Comparison of ENCODE assay signal across 13 cellular contexts in genomic region chr17:45287526-45288264, GRCh38. TPM values are rescaled to one million over a fixed set of nuclear protein-coding genes. Genes with fewer than 3 reads are reported as not detected.
DNase-seq lines count a peak whose midpoint lies in the region; ATAC-seq and TF ChIP-seq lines count a peak whose summit lies in the region.
"Had no signal": no experiment of that assay in that cellular context is flagged by ENCODE, and none has a peak within 500 bp of the region (broad histone marks: within the 10 kb centered on the region; RNA-seq: fewer than 3 reads in every experiment).

No MANE protein-coding gene starts in this region.

- DNase-seq in CD8-positive, alpha-beta memory T cell: no peak
- DNase-seq in Karpas-422 (no peak), WERI-Rb-1 (peak; percentile 89), omental fat pad (ENCODE audit: low spot score) (no peak), SIG-M5 (lab: John Stamatoyannopoulos, UW) (no peak)
- DNase-seq: activated T-cell treated with anti-CD3 and anti-CD28 coated beads for 4 hours, Calu3, foreskin melanocyte had no signal

- ATAC-seq in omental fat pad (ENCODE audit: low FRiP score) (no peak), HG03378 (IDR thresholded peaks at IDR 0.05; ENCODE audit: unreplicated experiment) (no peak), GM18858 (IDR thresholded peaks at IDR 0.05; ENCODE audit: unreplicated experiment) (no peak)

- H3K9me3 ChIP-seq in CD8-positive, alpha-beta memory T cell (ENCODE audit: low read length): no peaks in the 10 kb centered on the region
- H3K9me3 ChIP-seq in Karpas-422 (ENCODE audit: low read length): no peaks in the 10 kb centered on the region
- no peaks in the 10 kb centered on the region for H3K9me3 ChIP-seq in WERI-Rb-1 (ENCODE audit: severe bottlenecking)
- H3K9me3 ChIP-seq in muscle layer of duodenum (ENCODE audit: control insufficient read depth in 1 of 2, low read length in 2 of 2): no peaks in the 10 kb centered on the region

- H3K36me3 ChIP-seq in CD8-positive, alpha-beta memory T cell (ENCODE audit: insufficient read depth, low read length): peaks cover 49% of the 10 kb centered on the region
- H3K36me3 ChIP-seq in Karpas-422 (ENCODE audit: insufficient read depth, low read length) (peaks cover 36% of the 10 kb centered on the region), WERI-Rb-1 (peaks cover 71% of the 10 kb centered on the region), muscle layer of duodenum (ENCODE audit: control insufficient read depth in 1 of 2, insufficient read depth in 2 of 2, low read length in 2 of 2) (peaks cover 41 to 42% of the 10 kb centered on the region in 2 donors)

- H3K27me3 ChIP-seq in CD8-positive, alpha-beta memory T cell (ENCODE audit: insufficient read depth, low read length, poor library complexity, severe bottlenecking): no peaks in the 10 kb centered on the region
- H3K27me3 ChIP-seq in Karpas-422 (ENCODE audit: low read length) (no peaks in the 10 kb centered on the region), WERI-Rb-1 (ENCODE audit: insufficient read depth, low read depth, severe bottlenecking) (no peaks in the 10 kb centered on the region), muscle layer of duodenum (ENCODE audit: low read depth, low read length) (no peaks in the 10 kb centered on the region)

- no peaks in the 10 kb centered on the region for H3K9me2 ChIP-seq in Karpas-422 (replicated peaks; ENCODE audit: insufficient read depth, low read length)

- TF ChIP-seq CTCF in WERI-Rb-1 (IDR thresholded peaks at IDR 0.05; ENCODE audit: low read depth, low read length) (no peak), omental fat pad (IDR thresholded peaks at IDR 0.05) (no peak)

- no peaks in the 10 kb centered on the region for H3K9me3 Mint-ChIP-seq in CD8-positive, alpha-beta memory T cell
- H3K9me3 Mint-ChIP-seq: IgD-negative memory B cell had no signal

- no peak overlapping the region for H3K4me2 ChIP-seq in Karpas-422 (ENCODE audit: low read depth, low read length, poor library complexity, severe bottlenecking)

- H3K4me1 Mint-ChIP-seq in CD8-positive, alpha-beta memory T cell: peaks cover 12 to 31% (median 18%) of the 10 kb centered on the region in 3 donors

- no peaks in the 10 kb centered on the region for H3K27me3 Mint-ChIP-seq in CD8-positive, alpha-beta memory T cell
- H3K27me3 Mint-ChIP-seq: IgD-negative memory B cell had no signal

- no peak overlapping the region for H3K4me3 Mint-ChIP-seq in CD8-positive, alpha-beta memory T cell
- H3K4me3 Mint-ChIP-seq: IgD-negative memory B cell had no signal

- H3K27ac ChIP-seq in CD8-positive, alpha-beta memory T cell (ENCODE audit: low read depth, low read length): no peak overlapping the region
- H3K27ac ChIP-seq in Karpas-422 (ENCODE audit: low read length) (peak overlapping the region; percentile 21; the same call in 1 of the 2 replicates), WERI-Rb-1 (peak overlapping the region; percentile 84), muscle layer of duodenum (ENCODE audit: low read length) (peak overlapping the region; percentile 79)

- H3K79me2 ChIP-seq in Karpas-422 (ENCODE audit: low read length): peaks cover 25% of the 10 kb centered on the region

- CTCF ChIA-PET in CD8-positive, alpha-beta memory T cell (lab: Charles Lee): interaction anchor here (1.4 to 2.6 kb wide), 4 partner anchors 11 to 98 kb away, joined by 3 to 10 read pairs (median 4); no protein-coding TSS in a partner anchor

- no peaks in the 10 kb centered on the region for H3K4me1 ChIP-seq in CD8-positive, alpha-beta memory T cell (ENCODE audit: insufficient read depth, low read length)
- H3K4me1 ChIP-seq in Karpas-422 (ENCODE audit: low read length) (peaks cover 29% of the 10 kb centered on the region), muscle layer of duodenum (ENCODE audit: control insufficient read depth in 1 of 2, insufficient read depth in 2 of 2, low read length in 2 of 2) (peaks cover 42 to 73% of the 10 kb centered on the region in 2 donors)

- H3K36me3 Mint-ChIP-seq in CD8-positive, alpha-beta memory T cell: peaks cover 0 to 86% (median 12%) of the 10 kb centered on the region in 3 donors
- H3K36me3 Mint-ChIP-seq: IgD-negative memory B cell had no signal

- POLR2A ChIA-PET in CD8-positive, alpha-beta memory T cell (lab: Charles Lee): interaction anchor here (1.3 kb wide), 1 partner anchor 24 kb away, joined by 3 read pairs; no protein-coding TSS in a partner anchor

- H3K4me3 ChIP-seq in CD8-positive, alpha-beta memory T cell (ENCODE audit: low read length): no peak overlapping the region
- no peak overlapping the region for H3K4me3 ChIP-seq in Karpas-422 (ENCODE audit: low read length)
- H3K4me3 ChIP-seq in WERI-Rb-1 (ENCODE audit: low read depth, low read length): no peak overlapping the region
- peak overlapping the region in 1 of 2 donors; percentile 6 for H3K4me3 ChIP-seq in muscle layer of duodenum (ENCODE audit: low read depth in 1 of 2, low read length in 2 of 2)

- H4K20me1 ChIP-seq in Karpas-422 (ENCODE audit: insufficient read depth, low read depth, low read length): no peaks in the 10 kb centered on the region

- H2AFZ ChIP-seq in Karpas-422 (ENCODE audit: low read length): no peak overlapping the region

- peak overlapping the region; percentile 15; the same call in 1 of the 2 replicates for H3K9ac ChIP-seq in Karpas-422 (ENCODE audit: low read length)

- H3K27ac Mint-ChIP-seq in CD8-positive, alpha-beta memory T cell: peak overlapping the region in 5 of 8 donors; percentile 24 to 65 (median 38)

RNA-seq across cellular contexts. Expression of gene SPATA32, which starts 25.8 kb away (rescaled TPM):
- total RNA-seq in CD8-positive, alpha-beta memory T cell: under 1 TPM in 1 of 2 experiments, not detected in 1; 0.15 TPM
- 0.33 TPM for polyA plus RNA-seq in CD8-positive, alpha-beta memory T cell
- total RNA-seq in Karpas-422 (2014; rRNA removed; shearing (Covaris generic); ENCODE audit: low replicate concordance): not detected in 2 replicates
- total RNA-seq in omental fat pad: under 1 TPM in 1 of 4 donors, not detected in 3; 0.65 TPM
- total RNA-seq: liver had no signal
- polyA plus RNA-seq: liver had no signal

RNA-seq across cellular contexts. Expression of gene MAP3K14, which starts 29.1 kb away (rescaled TPM):
- 10 to 100 TPM; 60.2 to 62.4 TPM for total RNA-seq in CD8-positive, alpha-beta memory T cell
- polyA plus RNA-seq in CD8-positive, alpha-beta memory T cell: 9.0 TPM
- total RNA-seq in Karpas-422 (2014; rRNA removed; shearing (Covaris generic); ENCODE audit: low replicate concordance): 7.6 and 12.0 TPM in 2 replicates
- 10 to 100 TPM in 2 of 4 donors, 1 to 10 TPM in 2; 5.4 to 15.9 (median 12.6) TPM for total RNA-seq in omental fat pad
